ENCODE assay signal across 15 cellular contexts in the genomic region with DNA sequence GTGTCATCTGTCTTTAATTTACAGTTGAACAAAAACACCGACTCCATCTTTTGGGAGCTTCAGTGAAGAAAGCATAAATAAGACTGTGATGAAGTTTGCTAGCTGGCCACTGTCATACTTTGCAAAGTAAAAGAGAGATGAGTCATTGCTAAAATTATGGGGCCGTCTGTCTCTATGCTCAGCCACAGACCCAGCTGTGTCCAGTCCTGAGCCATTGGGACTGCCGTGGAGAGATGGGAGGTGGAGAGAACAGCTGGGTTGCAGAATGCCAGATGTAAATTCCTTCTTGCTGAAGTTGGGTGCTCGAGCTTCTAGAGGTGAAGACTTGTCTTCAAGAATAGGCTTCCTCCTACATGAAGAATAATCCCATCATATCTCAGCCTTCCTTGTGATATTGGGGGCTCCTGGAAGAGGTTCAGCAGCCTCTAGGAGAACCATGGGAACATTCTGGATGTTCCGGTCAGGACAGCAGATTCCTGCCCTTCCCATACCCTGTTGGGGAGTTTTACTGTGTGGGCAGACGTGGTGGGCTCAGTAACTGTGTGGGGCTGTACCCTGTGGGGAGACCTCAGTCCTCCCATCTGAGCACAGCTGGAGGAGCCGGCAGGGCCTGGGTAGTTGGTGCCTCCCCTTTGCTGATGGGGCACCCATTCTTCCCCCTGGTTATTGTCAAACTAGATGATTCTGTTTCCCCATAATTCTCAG.
A peak's percentile ranks its signal among the peaks of the same experiment; 100 is the strongest.
DNase-seq lines count a peak whose midpoint lies in the region; ATAC-seq and TF ChIP-seq lines count a peak whose summit lies in the region.
"Had no signal": no experiment of that assay in that cellular context is flagged by ENCODE, and none has a peak within 500 bp of the region (broad histone marks: within the 10 kb centered on the region; RNA-seq: fewer than 3 reads in every experiment).

No MANE protein-coding gene starts in this region.

- H3K79me2 ChIP-seq in SK-N-SH (ENCODE audit: insufficient read depth) = no peaks in the 10 kb centered on the region

- POLR2A ChIA-PET in SK-N-SH (lab: Yijun Ruan, JAX) = no interaction called here

- no peaks in the 10 kb centered on the region for H3K9me2 ChIP-seq in SK-N-SH

- H3K9ac ChIP-seq in SK-N-SH = no peak overlapping the region

- 24% methylated on average over 5 of the region's 7 CpGs for WGBS in SK-N-SH (ENCODE audit: low lambda C conversion rate)
- 63 to 65% (median 64%) methylated on average over 7 of the region's 7 CpGs for WGBS in psoas muscle, 3 donors

- DNase-seq in SK-N-SH = no peak
- DNase-seq in chondrocyte (ENCODE audit: low spot score) = no peak
- DNase-seq in psoas muscle = peak in 1 of 2 donors; percentile 39
- no peak for DNase-seq in retina
- DNase-seq: 8988T, hippocampal formation, NCI-H1092, NCI-H345, T-cell had no signal

- H3K9me3 Mint-ChIP-seq in chondrocyte (ENCODE audit: low read depth) = no peaks in the 10 kb centered on the region
- H3K9me3 Mint-ChIP-seq: activated naive CD4-positive, alpha-beta T cell treated with anti-CD3 and anti-CD28 coated beads, Interleukin-2, amount 50 U/mL, for 24 hours; neural crest cell; T-cell had no signal

- H3K4me1 ChIP-seq in SK-N-SH (ENCODE audit: control insufficient read depth in 1 of 2, insufficient read depth in 2 of 2, low read depth in 1 of 2, low read length in 1 of 2) = peaks cover 0 to 21% of the 10 kb centered on the region in 2 experiments; a peak in 1 of 4 replicates
- peaks cover 13% of the 10 kb centered on the region for H3K4me1 ChIP-seq in psoas muscle

- ATAC-seq in SK-N-SH treated with all-trans-retinoic acid at 6 μM for 48 hours = 0 out of 3 replicates have a peak, but pooled peaks have one; percentile 35
- ATAC-seq in HG02870 (IDR thresholded peaks at IDR 0.05; ENCODE audit: unreplicated experiment) = peak; percentile 41
- peak; percentile 76 to 86 (median 82) for ATAC-seq in psoas muscle
- no peak for ATAC-seq in esophagus mucosa
- ATAC-seq in HG03439 (IDR thresholded peaks at IDR 0.05; ENCODE audit: unreplicated experiment) = no peak
- ATAC-seq: T-cell had no signal

- H3K27me3 Mint-ChIP-seq in chondrocyte (ENCODE audit: low read depth) = no peaks in the 10 kb centered on the region
- H3K27me3 Mint-ChIP-seq: activated naive CD4-positive, alpha-beta T cell treated with anti-CD3 and anti-CD28 coated beads, Interleukin-2, amount 50 U/mL, for 24 hours; T-cell had no signal

- no peaks in the 10 kb centered on the region for H3K9me3 ChIP-seq in SK-N-SH
- no peaks in the 10 kb centered on the region for H3K9me3 ChIP-seq in psoas muscle

- TF ChIP-seq CTCF in SK-N-SH (IDR thresholded peaks at IDR 0.05) (no peak), chondrocyte (IDR thresholded peaks at IDR 0.05) (no peak), psoas muscle (IDR thresholded peaks at IDR 0.05) (no peak)

- peak overlapping the region; percentile 91 for H3K27ac Mint-ChIP-seq in chondrocyte (ENCODE audit: unreplicated experiment)
- H3K27ac Mint-ChIP-seq: activated naive CD4-positive, alpha-beta T cell treated with anti-CD3 and anti-CD28 coated beads, Interleukin-2, amount 50 U/mL, for 24 hours had no signal

- H3K27me3 ChIP-seq in SK-N-SH (ENCODE audit: insufficient read depth) (no peaks in the 10 kb centered on the region), psoas muscle (ENCODE audit: insufficient read depth in 3 of 3, low read length in 2 of 3) (no peaks in the 10 kb centered on the region)

- no peak overlapping the region for H2AFZ ChIP-seq in SK-N-SH (ENCODE audit: low read depth)

- no peak overlapping the region for H3K4me3 ChIP-seq in SK-N-SH (ENCODE audit: low read depth in 2 of 2, low read length in 1 of 2)
- H3K4me3 ChIP-seq in psoas muscle = no peak overlapping the region

- peaks cover 4% of the 10 kb centered on the region for H3K36me3 Mint-ChIP-seq in chondrocyte (ENCODE audit: low read depth)
- H3K36me3 Mint-ChIP-seq: activated naive CD4-positive, alpha-beta T cell treated with anti-CD3 and anti-CD28 coated beads, Interleukin-2, amount 50 U/mL, for 24 hours; T-cell had no signal

- peaks cover 80% of the 10 kb centered on the region for H3K4me1 Mint-ChIP-seq in chondrocyte (ENCODE audit: low read depth)

- H3K4me2 ChIP-seq in SK-N-SH = no peak overlapping the region

- no peaks in the 10 kb centered on the region for H4K20me1 ChIP-seq in SK-N-SH (ENCODE audit: insufficient read depth)

- CTCF ChIA-PET in SK-N-SH (lab: Yijun Ruan, JAX) = no interaction called here

- H3K36me3 ChIP-seq in SK-N-SH (replicated peaks in 1 of 2; ENCODE audit: control insufficient read depth in 1 of 2, insufficient read depth in 2 of 2, low read length in 1 of 2) (no peaks in the 10 kb centered on the region), psoas muscle (ENCODE audit: insufficient read depth in 1 of 2, low read depth in 1 of 2) (no peaks in the 10 kb centered on the region)

- H3K27ac ChIP-seq in SK-N-SH (ENCODE audit: low read depth in 2 of 2, low read length in 1 of 2) = no peak overlapping the region; a peak in 1 of 4 replicates
- no peak overlapping the region for H3K27ac ChIP-seq in psoas muscle

- intact Hi-C loops in psoas muscle (cut with DNase I) = loop anchor here in 1 of 2 donors (5.0 kb wide), 1 partner anchor 37 kb away; no protein-coding TSS in a partner anchor

- TF ChIP-seq EP300 in SK-N-SH (IDR thresholded peaks at IDR 0.05; ENCODE audit: borderline replicate concordance in 1 of 2, low read depth in 1 of 2, low read length in 1 of 2) = no peak

- H3K4me3 Mint-ChIP-seq in chondrocyte (ENCODE audit: unreplicated experiment) = no peak overlapping the region
- H3K4me3 Mint-ChIP-seq: activated naive CD4-positive, alpha-beta T cell treated with anti-CD3 and anti-CD28 coated beads, Interleukin-2, amount 50 U/mL, for 24 hours; neural crest cell; T-cell had no signal

- no peaks in the 10 kb centered on the region for H3F3A ChIP-seq in SK-N-SH (replicated peaks; ENCODE audit: insufficient read depth)

- TF ChIP-seq RAD21 in SK-N-SH (IDR thresholded peaks at IDR 0.05; ENCODE audit: low read length) = no peak

TF ChIP-seq in SK-N-SH treated with all-trans-retinoic acid at 6 μM for 48 hours, 23 proteins besides CTCF, POLR2A, EP300 and RAD21 (continues in another document):
- TF ChIP-seq ZFP30 (CRISPR knock-in tag; IDR thresholded peaks at IDR 0.05) (no peak), RARB (CRISPR knock-in tag; IDR thresholded peaks at IDR 0.05) (no peak), PATZ1 (CRISPR knock-in tag; IDR thresholded peaks at IDR 0.05; ENCODE audit: borderline replicate concordance) (no peak), ARNTL (CRISPR knock-in tag; IDR thresholded peaks at IDR 0.05; ENCODE audit: borderline replicate concordance, low read depth) (no peak), ESRRG (CRISPR knock-in tag; IDR thresholded peaks at IDR 0.05) (no peak), TOX (CRISPR knock-in tag; IDR thresholded peaks at IDR 0.05; ENCODE audit: borderline replicate concordance) (no peak), ZC3H10 (CRISPR knock-in tag; IDR thresholded peaks at IDR 0.05) (no peak), BACH2 (CRISPR knock-in tag; IDR thresholded peaks at IDR 0.05; ENCODE audit: borderline replicate concordance) (no peak), PPARA (CRISPR knock-in tag; IDR thresholded peaks at IDR 0.05; ENCODE audit: borderline replicate concordance) (no peak)

TF ChIP-seq in SK-N-SH, 30 proteins besides CTCF, POLR2A, EP300 and RAD21:
- TF ChIP-seq GABPA (IDR thresholded peaks at IDR 0.05; ENCODE audit: low read depth) (no peak), RXRA (IDR thresholded peaks at IDR 0.05; ENCODE audit: borderline replicate concordance, low read depth) (no peak), PBX3 (IDR thresholded peaks at IDR 0.05) (no peak), YY1 (IDR thresholded peaks at IDR 0.05; ENCODE audit: low read depth) (no peak), GATA2 (CRISPR knock-in tag; IDR thresholded peaks at IDR 0.05) (no peak), ELF1 (IDR thresholded peaks at IDR 0.05) (no peak)
- TF ChIP-seq, protein P1, sequence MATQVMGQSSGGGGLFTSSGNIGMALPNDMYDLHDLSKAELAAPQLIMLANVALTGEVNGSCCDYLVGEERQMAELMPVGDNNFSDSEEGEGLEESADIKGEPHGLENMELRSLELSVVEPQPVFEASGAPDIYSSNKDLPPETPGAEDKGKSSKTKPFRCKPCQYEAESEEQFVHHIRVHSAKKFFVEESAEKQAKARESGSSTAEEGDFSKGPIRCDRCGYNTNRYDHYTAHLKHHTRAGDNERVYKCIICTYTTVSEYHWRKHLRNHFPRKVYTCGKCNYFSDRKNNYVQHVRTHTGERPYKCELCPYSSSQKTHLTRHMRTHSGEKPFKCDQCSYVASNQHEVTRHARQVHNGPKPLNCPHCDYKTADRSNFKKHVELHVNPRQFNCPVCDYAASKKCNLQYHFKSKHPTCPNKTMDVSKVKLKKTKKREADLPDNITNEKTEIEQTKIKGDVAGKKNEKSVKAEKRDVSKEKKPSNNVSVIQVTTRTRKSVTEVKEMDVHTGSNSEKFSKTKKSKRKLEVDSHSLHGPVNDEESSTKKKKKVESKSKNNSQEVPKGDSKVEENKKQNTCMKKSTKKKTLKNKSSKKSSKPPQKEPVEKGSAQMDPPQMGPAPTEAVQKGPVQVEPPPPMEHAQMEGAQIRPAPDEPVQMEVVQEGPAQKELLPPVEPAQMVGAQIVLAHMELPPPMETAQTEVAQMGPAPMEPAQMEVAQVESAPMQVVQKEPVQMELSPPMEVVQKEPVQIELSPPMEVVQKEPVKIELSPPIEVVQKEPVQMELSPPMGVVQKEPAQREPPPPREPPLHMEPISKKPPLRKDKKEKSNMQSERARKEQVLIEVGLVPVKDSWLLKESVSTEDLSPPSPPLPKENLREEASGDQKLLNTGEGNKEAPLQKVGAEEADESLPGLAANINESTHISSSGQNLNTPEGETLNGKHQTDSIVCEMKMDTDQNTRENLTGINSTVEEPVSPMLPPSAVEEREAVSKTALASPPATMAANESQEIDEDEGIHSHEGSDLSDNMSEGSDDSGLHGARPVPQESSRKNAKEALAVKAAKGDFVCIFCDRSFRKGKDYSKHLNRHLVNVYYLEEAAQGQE (IDR thresholded peaks at IDR 0.05; ENCODE audit: low read depth, low read length) = no peak
TF ChIP-seq in SK-N-SH: peak in this region for 0.

Comparison
In these comparisons a context has a peak if more than half of its experiments do, and no peak if none do; other contexts are left out.
1. ATAC-seq: peak in SK-N-SH treated with all-trans-retinoic acid at 6 μM for 48 hours (single experiment), HG02870 (single experiment) and psoas muscle (4 of 4); none in esophagus mucosa (single experiment) and HG03439 (single experiment).